Comparison of ENCODE assay signal across 8 cellular contexts in the genomic region with DNA sequence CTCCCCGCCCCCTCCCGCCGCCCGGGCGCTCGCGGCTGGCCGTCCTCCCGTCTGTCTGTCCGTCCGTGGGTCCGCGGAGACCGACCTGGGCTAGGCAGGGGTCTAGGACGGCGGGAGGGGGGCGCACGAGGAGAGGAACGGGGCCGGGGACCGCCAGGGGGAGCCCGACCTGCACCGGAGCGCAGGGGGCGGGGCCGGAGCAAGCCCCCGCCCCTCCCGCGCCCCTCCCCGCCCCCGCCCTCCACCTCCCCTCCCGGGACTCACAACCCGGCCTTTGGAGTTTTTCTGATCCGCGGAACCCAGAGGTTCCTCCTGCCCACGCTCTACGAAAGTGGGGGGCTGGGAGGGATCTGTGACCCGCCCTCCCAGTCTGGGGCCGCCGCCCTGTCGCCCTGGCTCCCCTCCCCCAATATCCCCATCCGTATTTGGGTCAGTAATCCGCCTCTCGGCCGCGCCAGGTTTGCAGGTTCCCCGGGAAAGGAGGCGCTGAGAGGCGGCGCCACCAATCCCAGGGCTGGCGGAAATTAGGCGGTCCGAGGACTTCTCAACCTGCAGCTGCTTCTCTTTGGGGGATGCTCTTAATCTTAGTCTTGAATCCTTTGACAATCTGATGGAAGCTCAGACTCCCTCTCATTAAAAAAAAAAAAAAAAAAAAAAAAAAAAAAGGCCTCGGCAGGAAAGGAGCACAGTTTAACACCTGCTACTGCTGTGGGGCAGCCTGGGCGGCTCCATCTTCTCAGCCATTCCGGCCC. TPM values are rescaled to one million over a fixed set of nuclear protein-coding genes. Genes with fewer than 3 reads are reported as not detected.
A peak's percentile ranks its signal among the peaks of the same experiment; 100 is the strongest.
DNase-seq lines count a peak whose midpoint lies in the region; ATAC-seq and TF ChIP-seq lines count a peak whose summit lies in the region.

No MANE protein-coding gene starts in this region.

- H3K4me3 ChIP-seq in AG04450 (ENCODE audit: low read depth, low read length) (peak overlapping the region; percentile 48), mesodermal cell (ENCODE audit: extremely low read depth, insufficient read depth, low read length, poor library complexity, severe bottlenecking) (peak overlapping the region; percentile 39)
- peak overlapping the region; percentile 69 for H3K4me3 ChIP-seq in effector memory CD4-positive, alpha-beta T cell (ENCODE audit: insufficient read depth, low read depth, low read length, poor library complexity, severe bottlenecking)

- H3K36me3 ChIP-seq in effector memory CD4-positive, alpha-beta T cell (ENCODE audit: control insufficient read depth, insufficient read depth, low read length) = no peaks in the 10 kb centered on the region
- H3K36me3 ChIP-seq in mesodermal cell (ENCODE audit: control insufficient read depth, insufficient read depth, low read length) = no peaks in the 10 kb centered on the region

- POLR2A ChIA-PET in AG04450 (lab: Yijun Ruan, JAX) = no interaction called here

- H3K27me3 ChIP-seq in AG04450 (ENCODE audit: control insufficient read depth, insufficient read depth, low read length) = peaks cover 23% of the 10 kb centered on the region
- H3K27me3 ChIP-seq in effector memory CD4-positive, alpha-beta T cell (replicated peaks; ENCODE audit: control insufficient read depth, insufficient read depth, low read length, poor library complexity, severe bottlenecking) = no peaks in the 10 kb centered on the region

- ATAC-seq in GM19035 (IDR thresholded peaks at IDR 0.05; ENCODE audit: unreplicated experiment) (peak; percentile 69), HG03457 (IDR thresholded peaks at IDR 0.05; ENCODE audit: unreplicated experiment) (peak; percentile 50)

- CTCF ChIA-PET in AG04450 (lab: Charles Lee) = interaction anchor here (0.5 to 1.3 kb wide), 3 partner anchors 139 to 188 kb away, joined by 4 to 5 read pairs (median 4); no protein-coding TSS in a partner anchor

- peaks cover 3% of the 10 kb centered on the region for H3K4me1 ChIP-seq in effector memory CD4-positive, alpha-beta T cell (ENCODE audit: control insufficient read depth, insufficient read depth, low read length, poor library complexity, severe bottlenecking)
- H3K4me1 ChIP-seq in mesodermal cell (ENCODE audit: control insufficient read depth, insufficient read depth, low read length, poor library complexity, severe bottlenecking) = no peaks in the 10 kb centered on the region

- peaks cover 4% of the 10 kb centered on the region; the same call in 1 of the 2 replicates for H3K9me3 ChIP-seq in AG04450 (ENCODE audit: control insufficient read depth, insufficient read depth, low read length)
- no peaks in the 10 kb centered on the region for H3K9me3 ChIP-seq in effector memory CD4-positive, alpha-beta T cell (ENCODE audit: control insufficient read depth, low read length)
- H3K9me3 ChIP-seq in mesodermal cell (ENCODE audit: control insufficient read depth, low read length) = no peaks in the 10 kb centered on the region

- TF ChIP-seq CTCF in AG04450 (IDR thresholded peaks at IDR 0.05; ENCODE audit: low read depth, low read length) = peak; percentile 51

- H3K27ac ChIP-seq in AG04450 (ENCODE audit: low read depth, low read length) (no peak overlapping the region), mesodermal cell (ENCODE audit: low read depth, low read length, severe bottlenecking) (no peak overlapping the region)
- H3K27ac ChIP-seq in effector memory CD4-positive, alpha-beta T cell (ENCODE audit: insufficient read depth, low read length, poor library complexity, severe bottlenecking) = no peak overlapping the region

- DNase-seq in AG04450 (ENCODE audit: low read depth, low spot score) = no peak
- peak; percentile 90 to 91 for DNase-seq in NCI-H524 (lab: John Stamatoyannopoulos, UW)
- peak; percentile 44 to 79 for DNase-seq in activated CD8-positive, alpha-beta memory T cell treated with anti-CD3 and anti-CD28 coated beads for 1 hour (ENCODE audit: extremely low read depth in 1 of 2, low read depth in 1 of 2)
- peak; percentile 60 to 70 (median 64) for DNase-seq in effector memory CD4-positive, alpha-beta T cell
- DNase-seq in stimulated activated CD8-positive, alpha-beta memory T cell treated with anti-CD3 and anti-CD28 coated beads, Interleukin-15, amount 100 ng/mL, for 4 hours (ENCODE audit: low read depth in 2 of 2) = peak; percentile 54 to 62

- 7 to 12% methylated on average over 14 to 25 of the region's 56 CpGs for WGBS in mesodermal cell (ENCODE audit: insufficient coverage in 2 of 2), 2 experiments

RNA-seq across cellular contexts. Expression of gene KCNJ11, which starts 0.9 kb away (rescaled TPM):
- polyA plus RNA-seq in AG04450 (2011; rRNA removed) = not detected in 2 replicates
- not detected in 2 replicates for polyA minus RNA-seq in AG04450 (2011; rRNA and poly(A)+ RNA removed)
- 0.48 TPM for polyA plus RNA-seq in mesodermal cell (2013, experiment 1 of 2)
- 0.35 TPM for polyA plus RNA-seq in mesodermal cell (2013, experiment 2 of 2)

RNA-seq across cellular contexts. Expression of gene NCR3LG1, which starts 37.8 kb away (rescaled TPM):
- polyA plus RNA-seq in AG04450 (2011; rRNA removed) = 3.3 and 3.6 TPM in 2 replicates
- 6.8 and 7.3 TPM in 2 replicates for polyA minus RNA-seq in AG04450 (2011; rRNA and poly(A)+ RNA removed)
- polyA plus RNA-seq in mesodermal cell (2013, experiment 1 of 2) = 1.9 TPM
- 1.8 TPM for polyA plus RNA-seq in mesodermal cell (2013, experiment 2 of 2)
